ENCODE assay signal across 13 cellular contexts in genomic region chr22:22800716-22801115, GRCh38.
"Had no signal": no experiment of that assay in that cellular context is flagged by ENCODE, and none has a peak within 500 bp of the region (broad histone marks: within the 10 kb centered on the region; RNA-seq: fewer than 3 reads in every experiment).

No MANE protein-coding gene starts in this region.

- H3K4me3 ChIP-seq: breast epithelium, gastroesophageal sphincter, tibial artery, vagina had no signal

- H3K27ac ChIP-seq: breast epithelium, gastroesophageal sphincter, tibial artery, vagina had no signal

- H3K9me3 ChIP-seq: breast epithelium, gastroesophageal sphincter, tibial artery, vagina had no signal

- H3K36me3 ChIP-seq: breast epithelium, gastroesophageal sphincter, tibial artery, vagina had no signal

- DNase-seq: activated CD4-positive, alpha-beta memory T cell treated with anti-CD3 and anti-CD28 coated beads for 36 hours; activated gamma-delta T cell treated with Interleukin-2 at 50 U/mL for 16 hours; activated naive CD8-positive, alpha-beta T cell treated with anti-CD3 and anti-CD28 coated beads for 36 hours; activated T-cell treated with anti-CD3 and anti-CD28 coated beads, Interleukin-2, amount 50 U/mL, for 72 hours; kidney glomerular epithelial cell; naive B cell; right cardiac atrium had no signal

- FAIRE-seq: endometrium had no signal

- H3K27me3 ChIP-seq: vagina had no signal

- H3K4me1 ChIP-seq: breast epithelium, gastroesophageal sphincter, tibial artery, vagina had no signal

- ATAC-seq: activated T-cell treated with anti-CD3 and anti-CD28 coated beads, Interleukin-2, amount 50 U/mL, for 72 hours; gastroesophageal sphincter; right cardiac atrium; stimulated activated effector memory CD8-positive, alpha-beta T cell treated with anti-CD3 and anti-CD28 coated beads, Interleukin-12 subunit alpha, Interleukin-12 subunit beta, amount 100 ng/mL, for 72 hours had no signal
